ENCODE assay signal across 9 cellular contexts in genomic region chr14:77961853-77962580, GRCh38.
"Had no signal": no experiment of that assay in that cellular context is flagged by ENCODE, and none has a peak within 500 bp of the region (broad histone marks: within the 10 kb centered on the region; RNA-seq: fewer than 3 reads in every experiment).

No MANE protein-coding gene starts in this region.

- H3K36me3 Mint-ChIP-seq: naive thymus-derived CD8-positive, alpha-beta T cell; WTC11 had no signal

- H3K4me1 Mint-ChIP-seq: activated T-helper 17 cell treated with anti-CD3 and anti-CD28 coated beads, Interleukin-2, amount 50 U/mL, for 72 hours had no signal

- H3K27ac Mint-ChIP-seq: activated CD4-positive, alpha-beta T cell treated with anti-CD3 and anti-CD28 coated beads, Interleukin-2, amount 10 ng/mL, durations not matched to agents 7 days and 5 days; activated naive CD4-positive, alpha-beta T cell treated with anti-CD3 and anti-CD28 coated beads for 36 hours; activated T-helper 17 cell treated with anti-CD3 and anti-CD28 coated beads, Interleukin-2, amount 50 U/mL, for 72 hours; naive thymus-derived CD8-positive, alpha-beta T cell; WTC11 had no signal

- H3K4me3 Mint-ChIP-seq: activated CD4-positive, alpha-beta T cell treated with anti-CD3 and anti-CD28 coated beads, Interleukin-2, amount 10 ng/mL, durations not matched to agents 7 days and 5 days; activated naive CD4-positive, alpha-beta T cell treated with anti-CD3 and anti-CD28 coated beads for 36 hours; activated T-helper 17 cell treated with anti-CD3 and anti-CD28 coated beads, Interleukin-2, amount 50 U/mL, for 72 hours; naive thymus-derived CD8-positive, alpha-beta T cell; WTC11 had no signal

- ATAC-seq: activated T-helper 17 cell treated with anti-CD3 and anti-CD28 coated beads, Interleukin-2, amount 50 U/mL, for 72 hours; heart left ventricle; left colon; naive thymus-derived CD8-positive, alpha-beta T cell; WTC11 had no signal

- DNase-seq: activated CD4-positive, alpha-beta T cell treated with anti-CD3 and anti-CD28 coated beads, Interleukin-2, amount 10 ng/mL, durations not matched to agents 7 days and 5 days; activated naive CD4-positive, alpha-beta T cell treated with anti-CD3 and anti-CD28 coated beads for 36 hours; activated T-cell treated with anti-CD3 and anti-CD28 coated beads for 4 hours; heart left ventricle; left colon; naive thymus-derived CD8-positive, alpha-beta T cell; uterus had no signal

- H3K9me3 Mint-ChIP-seq: activated CD4-positive, alpha-beta T cell treated with anti-CD3 and anti-CD28 coated beads, Interleukin-2, amount 10 ng/mL, durations not matched to agents 7 days and 5 days; activated naive CD4-positive, alpha-beta T cell treated with anti-CD3 and anti-CD28 coated beads for 36 hours; activated T-helper 17 cell treated with anti-CD3 and anti-CD28 coated beads, Interleukin-2, amount 50 U/mL, for 72 hours; naive thymus-derived CD8-positive, alpha-beta T cell had no signal
